ENCODE assay signal across 8 cellular contexts in genomic region chr17:8173871-8174322, GRCh38. TPM values are rescaled to one million over a fixed set of nuclear protein-coding genes. Genes with fewer than 3 reads are reported as not detected.
DNase-seq lines count a peak whose midpoint lies in the region; ATAC-seq lines count a peak whose summit lies in the region.

No MANE protein-coding gene starts in this region.

- H3K4me1 Mint-ChIP-seq in activated CD4-positive, alpha-beta T cell treated with anti-CD3 and anti-CD28 coated beads, Interleukin-2, amount 10 ng/mL, durations not matched to agents 7 days and 5 days: peaks cover 55% of the 10 kb centered on the region
- peaks cover 28% of the 10 kb centered on the region for H3K4me1 Mint-ChIP-seq in activated naive CD8-positive, alpha-beta T cell treated with anti-CD3 and anti-CD28 coated beads, Interleukin-2, amount 10 ng/mL, durations not matched to agents 7 days and 5 days

- H3K36me3 ChIP-seq in thymus (ENCODE audit: control insufficient read depth, insufficient read depth): no peaks in the 10 kb centered on the region

- H3K9me3 Mint-ChIP-seq in activated CD4-positive, alpha-beta T cell treated with anti-CD3 and anti-CD28 coated beads, Interleukin-2, amount 10 ng/mL, durations not matched to agents 7 days and 5 days: no peaks in the 10 kb centered on the region
- H3K9me3 Mint-ChIP-seq in activated naive CD8-positive, alpha-beta T cell treated with anti-CD3 and anti-CD28 coated beads, Interleukin-2, amount 10 ng/mL, durations not matched to agents 7 days and 5 days: no peaks in the 10 kb centered on the region

- H3K27ac ChIP-seq in layer of hippocampus (ENCODE audit: low read depth, low read length) (peak overlapping the region; percentile 93), thymus (ENCODE audit: low read depth) (peak overlapping the region; percentile 95)

- H3K4me3 Mint-ChIP-seq in activated CD4-positive, alpha-beta T cell treated with anti-CD3 and anti-CD28 coated beads, Interleukin-2, amount 10 ng/mL, durations not matched to agents 7 days and 5 days: peak overlapping the region; percentile 95
- peak overlapping the region; percentile 84 for H3K4me3 Mint-ChIP-seq in activated naive CD8-positive, alpha-beta T cell treated with anti-CD3 and anti-CD28 coated beads, Interleukin-2, amount 10 ng/mL, durations not matched to agents 7 days and 5 days

- peak overlapping the region; percentile 100 for H3K27ac Mint-ChIP-seq in activated CD4-positive, alpha-beta T cell treated with anti-CD3 and anti-CD28 coated beads, Interleukin-2, amount 10 ng/mL, durations not matched to agents 7 days and 5 days
- peak overlapping the region; percentile 97 for H3K27ac Mint-ChIP-seq in activated naive CD8-positive, alpha-beta T cell treated with anti-CD3 and anti-CD28 coated beads, Interleukin-2, amount 10 ng/mL, durations not matched to agents 7 days and 5 days

- H3K27me3 ChIP-seq in layer of hippocampus (ENCODE audit: control insufficient read depth, insufficient read depth, low read length) (no peaks in the 10 kb centered on the region), thymus (ENCODE audit: control insufficient read depth, insufficient read depth) (no peaks in the 10 kb centered on the region)

- no peak for DNase-seq in activated CD4-positive, alpha-beta T cell treated with anti-CD3 and anti-CD28 coated beads, Interleukin-2, amount 10 ng/mL, durations not matched to agents 7 days and 5 days
- no peak for DNase-seq in activated CD4-positive, alpha-beta T cell treated with anti-CD3 and anti-CD28 coated beads for 48 hours
- DNase-seq in activated naive CD8-positive, alpha-beta T cell treated with anti-CD3 and anti-CD28 coated beads, Interleukin-2, amount 10 ng/mL, durations not matched to agents 7 days and 5 days: no peak
- DNase-seq in epidermal melanocyte (ENCODE audit: insufficient read length, low spot score): no peak
- no peak for DNase-seq in NCI-H1092 treated with DMSO at 0.1 percent for 48 hours (lab: John Stamatoyannopoulos, UW)
- no peak for DNase-seq in stimulated activated CD4-positive, alpha-beta T cell treated with anti-CD3 and anti-CD28 coated beads, Interleukin-1b, Interleukin-23, amount 100 ng/mL, for 48 hours

- CTCF ChIA-PET in activated CD4-positive, alpha-beta T cell treated with anti-CD3 and anti-CD28 coated beads, Interleukin-2, amount 10 ng/mL, durations not matched to agents 7 days and 5 days (lab: Charles Lee): interaction anchor here (1.0 to 1.6 kb wide), 9 partner anchors 12 to 203 kb away, joined by 3 to 8 read pairs (median 5); partner anchors contain the start of genes HES7 and KRABD2

- POLR2A ChIA-PET in activated CD4-positive, alpha-beta T cell treated with anti-CD3 and anti-CD28 coated beads, Interleukin-2, amount 10 ng/mL, durations not matched to agents 7 days and 5 days (lab: Charles Lee): interaction anchor here (0.6 to 1.8 kb wide), 15 partner anchors 10 to 335 kb away, joined by 3 to 35 read pairs (median 5); partner anchors contain the start of genes BORCS6, CTC1 and SLC25A35
- POLR2A ChIA-PET in activated naive CD8-positive, alpha-beta T cell treated with anti-CD3 and anti-CD28 coated beads, Interleukin-2, amount 10 ng/mL, durations not matched to agents 7 days and 5 days (lab: Charles Lee): interaction anchor here (0.6 to 6.0 kb wide), 36 partner anchors 9 to 487 kb away, joined by 3 to 384 read pairs (median 5); partner anchors contain the start of genes ALOX12B, ALOXE3, AURKB and BORCS6

- no peak for ATAC-seq in activated naive CD8-positive, alpha-beta T cell treated with anti-CD3 and anti-CD28 coated beads, Interleukin-2, amount 10 ng/mL, durations not matched to agents 7 days and 5 days (ENCODE audit: low read depth)

- H3K9me3 ChIP-seq in thymus (ENCODE audit: control insufficient read depth): no peaks in the 10 kb centered on the region

- peaks cover 3% of the 10 kb centered on the region for H3K36me3 Mint-ChIP-seq in activated CD4-positive, alpha-beta T cell treated with anti-CD3 and anti-CD28 coated beads, Interleukin-2, amount 10 ng/mL, durations not matched to agents 7 days and 5 days (ENCODE audit: low read depth)
- no peaks in the 10 kb centered on the region for H3K36me3 Mint-ChIP-seq in activated naive CD8-positive, alpha-beta T cell treated with anti-CD3 and anti-CD28 coated beads, Interleukin-2, amount 10 ng/mL, durations not matched to agents 7 days and 5 days

- H3K27me3 Mint-ChIP-seq in activated CD4-positive, alpha-beta T cell treated with anti-CD3 and anti-CD28 coated beads, Interleukin-2, amount 10 ng/mL, durations not matched to agents 7 days and 5 days: no peaks in the 10 kb centered on the region
- H3K27me3 Mint-ChIP-seq in activated naive CD8-positive, alpha-beta T cell treated with anti-CD3 and anti-CD28 coated beads, Interleukin-2, amount 10 ng/mL, durations not matched to agents 7 days and 5 days: no peaks in the 10 kb centered on the region

- peaks cover 13% of the 10 kb centered on the region for H3K4me1 ChIP-seq in thymus (ENCODE audit: control insufficient read depth, insufficient read depth, low read length)

- H3K4me3 ChIP-seq in thymus (ENCODE audit: low read length): peak overlapping the region; percentile 66

- 24% methylated on average over 14 of the region's 14 CpGs for WGBS in thymus

RNA-seq across cellular contexts. Expression of gene TMEM107, which starts 2.3 kb away (rescaled TPM):
- 10 to 100 TPM; 34.8 to 37.2 TPM for total RNA-seq in activated CD4-positive, alpha-beta T cell treated with anti-CD3 and anti-CD28 coated beads, Interleukin-2, amount 10 ng/mL, durations not matched to agents 7 days and 5 days
- total RNA-seq in activated naive CD8-positive, alpha-beta T cell treated with anti-CD3 and anti-CD28 coated beads, Interleukin-2, amount 10 ng/mL, durations not matched to agents 7 days and 5 days: 10 to 100 TPM; 39.5 to 46.4 TPM
- polyA plus RNA-seq in thymus: 21.3 TPM

RNA-seq across cellular contexts. Expression of gene VAMP2, which starts 11.1 kb away (rescaled TPM):
- 10 to 100 TPM; 71.1 to 79.1 TPM for total RNA-seq in activated CD4-positive, alpha-beta T cell treated with anti-CD3 and anti-CD28 coated beads, Interleukin-2, amount 10 ng/mL, durations not matched to agents 7 days and 5 days
- total RNA-seq in activated naive CD8-positive, alpha-beta T cell treated with anti-CD3 and anti-CD28 coated beads, Interleukin-2, amount 10 ng/mL, durations not matched to agents 7 days and 5 days: 100 to 1,000 TPM; 116 to 118 TPM
- 73.9 TPM for polyA plus RNA-seq in thymus

RNA-seq across cellular contexts. Expression of gene BORCS6, which starts 16.1 kb away (rescaled TPM):
- total RNA-seq in activated CD4-positive, alpha-beta T cell treated with anti-CD3 and anti-CD28 coated beads, Interleukin-2, amount 10 ng/mL, durations not matched to agents 7 days and 5 days: 10 to 100 TPM; 12.2 to 12.9 TPM
- total RNA-seq in activated naive CD8-positive, alpha-beta T cell treated with anti-CD3 and anti-CD28 coated beads, Interleukin-2, amount 10 ng/mL, durations not matched to agents 7 days and 5 days: 10 to 100 TPM; 15.7 to 16.5 TPM
- polyA plus RNA-seq in thymus: 11.4 TPM

RNA-seq across cellular contexts. Expression of gene PER1, which starts 21.7 kb away (rescaled TPM):
- 10 to 100 TPM; 26.9 to 28.7 TPM for total RNA-seq in activated CD4-positive, alpha-beta T cell treated with anti-CD3 and anti-CD28 coated beads, Interleukin-2, amount 10 ng/mL, durations not matched to agents 7 days and 5 days
- 10 to 100 TPM; 52.7 to 53.6 TPM for total RNA-seq in activated naive CD8-positive, alpha-beta T cell treated with anti-CD3 and anti-CD28 coated beads, Interleukin-2, amount 10 ng/mL, durations not matched to agents 7 days and 5 days
- 71.9 TPM for polyA plus RNA-seq in thymus

RNA-seq across cellular contexts. Expression of gene AURKB, which starts 36.5 kb away (rescaled TPM):
- 100 to 1,000 TPM; 188 to 224 TPM for total RNA-seq in activated CD4-positive, alpha-beta T cell treated with anti-CD3 and anti-CD28 coated beads, Interleukin-2, amount 10 ng/mL, durations not matched to agents 7 days and 5 days
- 100 to 1,000 TPM; 128 to 152 TPM for total RNA-seq in activated naive CD8-positive, alpha-beta T cell treated with anti-CD3 and anti-CD28 coated beads, Interleukin-2, amount 10 ng/mL, durations not matched to agents 7 days and 5 days
- polyA plus RNA-seq in thymus: 11.3 TPM
